In the genomic region with DNA sequence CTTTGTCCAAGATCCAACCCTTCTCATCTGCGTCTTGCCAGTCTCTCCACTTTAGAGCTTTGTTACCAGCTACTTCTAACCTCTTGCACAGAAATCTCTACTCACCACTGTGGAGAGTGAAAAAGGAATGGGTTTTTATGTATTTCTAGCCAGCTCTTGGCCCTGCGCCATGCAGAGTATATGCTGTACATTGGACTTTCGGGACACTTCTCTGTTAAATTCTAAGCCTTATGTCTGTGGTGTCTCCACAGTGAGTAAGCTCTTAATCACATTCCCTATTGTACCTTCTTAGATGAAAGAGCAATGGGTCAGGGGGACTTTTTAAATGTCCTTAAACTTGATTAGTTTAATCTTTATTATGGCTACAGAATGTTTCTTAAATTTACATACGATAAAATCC, we compare ENCODE assay signal across 1 cellular context.
TF ChIP-seq lines count a peak whose summit lies in the region.

No MANE protein-coding gene starts in this region.

TF ChIP-seq in neural cell, 6 proteins besides CTCF, POLR2A, EP300 and RAD21 (continued from another document):
- TF ChIP-seq REST (IDR thresholded peaks at IDR 0.05; ENCODE audit: borderline replicate concordance) (no peak), POLR2AphosphoS5 (IDR thresholded peaks at IDR 0.05) (no peak), EZH2 (IDR thresholded peaks at IDR 0.05; ENCODE audit: borderline replicate concordance, insufficient read depth, low read length, poor library complexity, severe bottlenecking) (no peak), TAF1 (IDR thresholded peaks at IDR 0.05; ENCODE audit: low read depth) (no peak), SMC3 (conservative IDR thresholded peaks at IDR 0.05; ENCODE audit: poor library complexity) (no peak)
